15 cellular contexts compared by ENCODE assay signal in the genomic region with DNA sequence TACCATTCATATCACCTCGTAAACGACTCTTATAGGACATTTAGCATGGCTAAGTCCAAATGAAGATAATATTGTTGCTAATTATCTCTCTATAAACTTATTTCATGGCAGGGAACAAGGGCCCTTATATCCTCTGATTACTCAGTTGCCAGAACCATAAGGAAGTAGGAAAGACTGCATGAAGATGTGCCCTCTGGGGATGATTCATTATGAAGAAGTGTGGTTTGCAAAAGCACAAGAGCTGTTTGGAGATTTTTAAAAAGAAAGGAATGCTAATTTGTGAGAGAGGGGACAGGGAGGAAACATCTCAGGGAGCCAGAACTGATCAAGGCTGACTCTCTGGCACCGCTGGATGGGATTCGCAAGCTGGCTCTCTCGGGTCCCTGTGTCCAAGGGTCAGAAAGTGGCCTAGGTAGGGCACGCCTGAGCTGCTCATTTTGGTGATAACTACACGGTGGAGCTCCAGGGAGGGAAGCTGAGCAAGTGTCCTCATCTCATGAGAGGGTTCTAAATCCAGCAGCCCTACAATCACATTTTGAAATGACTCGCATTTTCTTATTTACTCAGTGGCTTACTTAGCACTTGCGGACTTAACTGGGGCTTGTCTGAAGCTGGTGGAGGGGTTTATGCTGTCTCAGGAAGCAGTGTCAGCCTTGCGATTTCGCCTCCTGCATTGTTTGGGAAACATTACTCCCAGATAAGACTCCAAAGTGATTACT.
A peak's percentile ranks its signal among the peaks of the same experiment; 100 is the strongest.
DNase-seq lines count a peak whose midpoint lies in the region; ATAC-seq and TF ChIP-seq lines count a peak whose summit lies in the region.
"Had no signal": no experiment of that assay in that cellular context is flagged by ENCODE, and none has a peak within 500 bp of the region (broad histone marks: within the 10 kb centered on the region; RNA-seq: fewer than 3 reads in every experiment).

No MANE protein-coding gene starts in this region.

- TF ChIP-seq CTCF in left ventricle myocardium inferior (IDR thresholded peaks at IDR 0.05; ENCODE audit: borderline replicate concordance), result no peak
- no peak for TF ChIP-seq CTCF in WERI-Rb-1 (IDR thresholded peaks at IDR 0.05; ENCODE audit: low read depth, low read length)
- no peak for TF ChIP-seq CTCF in glutamatergic neuron (IDR thresholded peaks at IDR 0.05; ENCODE audit: partially characterized antibody, unreplicated experiment)

- H3K27me3 ChIP-seq in left ventricle myocardium inferior (ENCODE audit: low read depth), result peaks cover 21% of the 10 kb centered on the region
- H3K27me3 ChIP-seq in WERI-Rb-1 (ENCODE audit: insufficient read depth, low read depth, severe bottlenecking), result no peaks in the 10 kb centered on the region

- DNase-seq in cardiac septum (ENCODE audit: low spot score) (peak; percentile 15), left ventricle myocardium inferior (no peak), WERI-Rb-1 (no peak), glutamatergic neuron (no peak), NOMO-1 treated with dmso at 0.1 percent for 144 hours (lab: John Stamatoyannopoulos, UW; ENCODE audit: unreplicated experiment) (no peak)
- DNase-seq: DMS53; dorsolateral prefrontal cortex; heart left ventricle; KBM-7; NCI-H2107; occipital lobe; stimulated activated CD4-positive, alpha-beta T cell treated with anti-CD3 and anti-CD28 coated beads, Interleukin-15, amount 100 ng/mL, for 24 hours had no signal

- no peaks in the 10 kb centered on the region for H3K9me3 Mint-ChIP-seq in glutamatergic neuron (ENCODE audit: unreplicated experiment)

- H3K4me3 ChIP-seq in left ventricle myocardium inferior (no peak overlapping the region), WERI-Rb-1 (ENCODE audit: low read depth, low read length) (no peak overlapping the region)
- H3K4me3 ChIP-seq: dorsolateral prefrontal cortex, heart left ventricle had no signal

- no peaks in the 10 kb centered on the region for H3K27me3 Mint-ChIP-seq in glutamatergic neuron (ENCODE audit: unreplicated experiment)

- H3K4me1 Mint-ChIP-seq in glutamatergic neuron (ENCODE audit: low read depth, unreplicated experiment), result peaks cover 21% of the 10 kb centered on the region

- H3K36me3 Mint-ChIP-seq in glutamatergic neuron (ENCODE audit: unreplicated experiment), result no peaks in the 10 kb centered on the region

- H3K27ac ChIP-seq in left ventricle myocardium inferior (replicated peaks), result no peak overlapping the region
- peak overlapping the region; percentile 13; the same call in 1 of the 2 replicates for H3K27ac ChIP-seq in WERI-Rb-1
- H3K27ac ChIP-seq: dorsolateral prefrontal cortex, heart left ventricle had no signal

- intact Hi-C loops in cardiac septum (cut with DNase I), result no loop called here
- intact Hi-C loops in left ventricle myocardium inferior (cut with micrococcal nuclease), result no loop called here

- no peak overlapping the region for H3K27ac Mint-ChIP-seq in glutamatergic neuron (ENCODE audit: unreplicated experiment)

- peak overlapping the region; percentile 49 for H3K4me3 Mint-ChIP-seq in glutamatergic neuron (ENCODE audit: unreplicated experiment)

- H3K9me3 ChIP-seq in left ventricle myocardium inferior (replicated peaks), result no peaks in the 10 kb centered on the region
- H3K9me3 ChIP-seq in WERI-Rb-1 (ENCODE audit: severe bottlenecking), result peaks cover 2% of the 10 kb centered on the region
- H3K9me3 ChIP-seq: heart left ventricle had no signal

- ATAC-seq in HG03442 (IDR thresholded peaks at IDR 0.05; ENCODE audit: unreplicated experiment), result no peak
- ATAC-seq in HG02623 (IDR thresholded peaks at IDR 0.05; ENCODE audit: unreplicated experiment), result no peak
- ATAC-seq in GM19351 (IDR thresholded peaks at IDR 0.05; ENCODE audit: unreplicated experiment), result no peak
- ATAC-seq: heart left ventricle had no signal

- H3K36me3 ChIP-seq in left ventricle myocardium inferior (no peaks in the 10 kb centered on the region), WERI-Rb-1 (no peaks in the 10 kb centered on the region)
- H3K36me3 ChIP-seq: heart left ventricle had no signal

- H3K4me1 ChIP-seq in left ventricle myocardium inferior, result no peaks in the 10 kb centered on the region
- H3K4me1 ChIP-seq: heart left ventricle had no signal
